ENCODE assay signal across 29 cellular contexts in the genomic region with DNA sequence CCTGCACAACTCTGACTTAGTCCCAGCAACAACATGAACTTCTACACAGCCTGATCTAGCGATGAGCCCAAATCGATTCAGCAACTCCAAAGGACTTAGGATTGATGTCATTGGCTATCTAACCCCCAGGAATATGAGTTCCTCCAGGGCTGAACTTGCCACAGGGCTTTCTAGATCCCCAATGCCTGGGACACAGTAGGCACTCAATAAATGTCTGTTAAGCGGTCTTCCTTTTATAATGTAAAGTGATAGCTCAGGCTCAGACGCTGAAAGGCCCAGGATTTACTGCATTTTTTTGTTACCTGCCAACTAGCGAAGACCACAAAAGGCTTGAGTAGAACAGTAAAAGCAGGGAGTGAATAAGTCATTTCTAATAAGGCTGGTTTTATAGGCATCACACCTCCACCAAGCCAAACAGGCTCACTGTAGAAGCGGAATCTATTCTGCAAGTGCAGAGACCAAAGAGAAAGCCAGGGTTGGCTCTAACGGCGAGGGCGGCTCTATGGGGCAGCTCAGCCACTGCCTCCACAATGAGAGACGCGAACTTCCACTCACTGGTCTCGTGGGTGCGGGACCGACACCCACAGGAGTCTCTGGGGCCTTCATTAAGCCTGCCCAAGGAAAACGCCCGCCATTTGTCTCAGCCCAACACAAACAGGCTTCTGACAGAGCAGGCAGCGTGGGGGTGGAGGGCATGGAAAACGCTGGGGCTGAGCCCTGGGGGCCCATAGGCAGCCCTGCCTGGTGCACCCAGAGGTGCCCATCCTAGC.
"Had no signal": no experiment of that assay in that cellular context is flagged by ENCODE, and none has a peak within 500 bp of the region (broad histone marks: within the 10 kb centered on the region; RNA-seq: fewer than 3 reads in every experiment).

No MANE protein-coding gene starts in this region.

- H3K27ac ChIP-seq: breast epithelium, colonic mucosa, dorsolateral prefrontal cortex, gastroesophageal sphincter, heart left ventricle, sigmoid colon, thoracic aorta, vagina had no signal

- H3K27me3 ChIP-seq: breast epithelium, colonic mucosa, dorsolateral prefrontal cortex, gastroesophageal sphincter, heart left ventricle, sigmoid colon, vagina had no signal

- H3K27me3 Mint-ChIP-seq: activated B cell treated with CpG ODN at 0.5 μM for 24 hours; activated CD4-positive, alpha-beta T cell treated with anti-CD3 and anti-CD28 coated beads for 36 hours; activated naive CD8-positive, alpha-beta T cell treated with anti-CD3 and anti-CD28 coated beads for 36 hours; activated T-cell treated with anti-CD3 and anti-CD28 coated beads, Interleukin-2, amount 50 U/mL, for 24 hours; central memory CD8-positive, alpha-beta T cell; type B pancreatic cell had no signal

- H3K4me3 Mint-ChIP-seq: activated B cell treated with CpG ODN at 0.5 μM for 24 hours; activated CD4-positive, alpha-beta T cell treated with anti-CD3 and anti-CD28 coated beads for 36 hours; activated naive CD8-positive, alpha-beta T cell treated with anti-CD3 and anti-CD28 coated beads for 36 hours; activated T-cell treated with anti-CD3 and anti-CD28 coated beads, Interleukin-2, amount 50 U/mL, for 24 hours; central memory CD8-positive, alpha-beta T cell; type B pancreatic cell had no signal

- H3K4me2 ChIP-seq: smooth muscle cell had no signal

- H3K9me3 ChIP-seq: breast epithelium, colonic mucosa, gastroesophageal sphincter, heart left ventricle, sigmoid colon, thoracic aorta, vagina had no signal

- H3K36me3 Mint-ChIP-seq: type B pancreatic cell had no signal

- H3K4me1 ChIP-seq: breast epithelium, vagina had no signal

- DNase-seq: activated B cell treated with CpG ODN at 0.5 μM for 24 hours; activated CD4-positive, alpha-beta T cell treated with anti-CD3 and anti-CD28 coated beads for 36 hours; activated CD4-positive, alpha-beta T cell treated with anti-CD3 and anti-CD28 coated beads, Interleukin-2, amount 50 U/mL, for 4 hours; activated CD8-positive, alpha-beta memory T cell treated with anti-CD3 and anti-CD28 coated beads for 24 hours; activated CD8-positive, alpha-beta memory T cell treated with anti-CD3 and anti-CD28 coated beads, Interleukin-2, amount 50 U/mL, for 4 hours; activated naive CD4-positive, alpha-beta T cell treated with Interleukin-2 at 50 U/mL for 16 hours; activated naive CD8-positive, alpha-beta T cell treated with anti-CD3 and anti-CD28 coated beads for 36 hours; activated T-cell treated with anti-CD3 and anti-CD28 coated beads, Interleukin-2, amount 50 U/mL, for 24 hours; colonic mucosa; dorsolateral prefrontal cortex; heart left ventricle; islet precursor cell; left cardiac atrium; mesenchymal stem cell; occipital lobe; posterior cingulate gyrus; sigmoid colon; stimulated activated CD4-positive, alpha-beta T cell treated with anti-CD3 and anti-CD28 coated beads, Interleukin-15, amount 100 ng/mL, for 24 hours; stimulated activated CD4-positive, alpha-beta T cell treated with anti-CD3 and anti-CD28 coated beads, Interleukin-2, amount 100 ng/mL, for 48 hours; stimulated activated naive CD4-positive, alpha-beta T cell treated with Interleukin-2 at 50 U/mL for 16 hours; T1000 had no signal

- H3K27ac Mint-ChIP-seq: activated B cell treated with CpG ODN at 0.5 μM for 24 hours; activated CD4-positive, alpha-beta T cell treated with anti-CD3 and anti-CD28 coated beads for 36 hours; activated naive CD8-positive, alpha-beta T cell treated with anti-CD3 and anti-CD28 coated beads for 36 hours; activated T-cell treated with anti-CD3 and anti-CD28 coated beads, Interleukin-2, amount 50 U/mL, for 24 hours; activated T-helper 2 cell treated with anti-CD3 and anti-CD28 coated beads, Interferon-gamma antibody, Interleukin-2, Interleukin-4, amounts not matched to agents 10 μg/mL and 5 μg/mL and 100 μg/mL, durations not matched to agents 14 hours and 24 hours and 36 hours; type B pancreatic cell had no signal

- ATAC-seq: activated CD4-positive, alpha-beta T cell treated with anti-CD3 and anti-CD28 coated beads for 36 hours; gastroesophageal sphincter; heart left ventricle; left cardiac atrium had no signal

- H3K9me3 Mint-ChIP-seq: activated B cell treated with CpG ODN at 0.5 μM for 24 hours; activated naive CD8-positive, alpha-beta T cell treated with anti-CD3 and anti-CD28 coated beads for 36 hours; activated T-cell treated with anti-CD3 and anti-CD28 coated beads, Interleukin-2, amount 50 U/mL, for 24 hours; activated T-helper 2 cell treated with anti-CD3 and anti-CD28 coated beads, Interferon-gamma antibody, Interleukin-2, Interleukin-4, amounts not matched to agents 10 μg/mL and 5 μg/mL and 100 μg/mL, durations not matched to agents 14 hours and 24 hours and 36 hours; central memory CD8-positive, alpha-beta T cell; type B pancreatic cell had no signal

- H3K4me3 ChIP-seq: breast epithelium, colonic mucosa, dorsolateral prefrontal cortex, gastroesophageal sphincter, heart left ventricle, sigmoid colon, smooth muscle cell, thoracic aorta, vagina had no signal

- H3K36me3 ChIP-seq: breast epithelium, colonic mucosa, gastroesophageal sphincter, heart left ventricle, sigmoid colon, thoracic aorta, vagina had no signal
